29 cellular contexts compared by ENCODE assay signal in genomic region chr17:18116078-18116477, GRCh38.
"Had no signal": no experiment of that assay in that cellular context is flagged by ENCODE, and none has a peak within 500 bp of the region (broad histone marks: within the 10 kb centered on the region; RNA-seq: fewer than 3 reads in every experiment).

No MANE protein-coding gene starts in this region.

- H3K36me3 ChIP-seq: ascending aorta, breast epithelium, cardiac muscle cell had no signal

- ATAC-seq: activated CD4-positive, alpha-beta T cell treated with anti-CD3 and anti-CD28 coated beads for 36 hours; activated CD8-positive, alpha-beta memory T cell treated with anti-CD3 and anti-CD28 coated beads, Interleukin-2, amount 10 ng/mL, durations not matched to agents 7 days and 5 days; activated CD8-positive, alpha-beta T cell treated with anti-CD3 and anti-CD28 coated beads, Interleukin-2, amount 10 ng/mL, durations not matched to agents 7 days and 5 days; activated naive CD4-positive, alpha-beta T cell treated with anti-CD3 and anti-CD28 coated beads, Interleukin-2, amount 50 U/mL, for 72 hours; esophagus mucosa had no signal

- H3K4me3 ChIP-seq: ascending aorta, breast epithelium, cardiac muscle cell, coronary artery, dorsolateral prefrontal cortex had no signal

- H3K27me3 ChIP-seq: ascending aorta, breast epithelium, cardiac muscle cell, dorsolateral prefrontal cortex had no signal

- H3K4me1 ChIP-seq: ascending aorta, breast epithelium had no signal

- H3K9me3 ChIP-seq: ascending aorta had no signal

- H3K27ac ChIP-seq: ascending aorta, breast epithelium, cardiac muscle cell, coronary artery, dorsolateral prefrontal cortex had no signal

- FAIRE-seq: frontal cortex had no signal

- DNase-seq: activated CD4-positive, alpha-beta memory T cell treated with anti-CD3 and anti-CD28 coated beads for 36 hours; activated CD4-positive, alpha-beta T cell treated with anti-CD3 and anti-CD28 coated beads for 36 hours; activated CD4-positive, alpha-beta T cell treated with anti-CD3 and anti-CD28 coated beads, Interleukin-2, amount 10 ng/mL, durations not matched to agents 24 days and 14 days; activated CD4-positive, CD25-positive, alpha-beta regulatory T cell; activated CD4-positive, CD25-positive, alpha-beta regulatory T cell treated with anti-CD3 and anti-CD28 coated beads, Interleukin-2, amount 50 U/mL, for 72 hours; activated CD8-positive, alpha-beta memory T cell treated with anti-CD3 and anti-CD28 coated beads, Interleukin-2, amount 10 ng/mL, durations not matched to agents 7 days and 5 days; activated CD8-positive, alpha-beta memory T cell treated with anti-CD3 and anti-CD28 coated beads, Interleukin-2, amount 50 U/mL, for 4 hours; activated CD8-positive, alpha-beta T cell treated with anti-CD3 and anti-CD28 coated beads, Interleukin-2, amount 10 ng/mL, durations not matched to agents 7 days and 5 days; activated gamma-delta T cell; activated naive CD4-positive, alpha-beta T cell; activated naive CD4-positive, alpha-beta T cell treated with anti-CD3 and anti-CD28 coated beads, Interleukin-2, amount 10 ng/mL, durations not matched to agents 7 days and 5 days; activated naive CD8-positive, alpha-beta T cell treated with anti-CD3 and anti-CD28 coated beads, Interleukin-2, amount 10 ng/mL, durations not matched to agents 7 days and 5 days; activated T-cell treated with anti-CD3 and anti-CD28 coated beads, Interleukin-2, amount 50 U/mL, for 1 hour; activated T-cell treated with anti-CD3 and anti-CD28 coated beads, Interleukin-2, amount 50 U/mL, for 48 hours; central memory CD4-positive, alpha-beta T cell; cerebellar nuclear complex; dorsolateral prefrontal cortex; effector memory CD4-positive, alpha-beta T cell; endodermal cell; foreskin fibroblast; head of caudate nucleus; T-helper 2 cell had no signal
